Comparison of ENCODE assay signal across 24 cellular contexts in the genomic region with DNA sequence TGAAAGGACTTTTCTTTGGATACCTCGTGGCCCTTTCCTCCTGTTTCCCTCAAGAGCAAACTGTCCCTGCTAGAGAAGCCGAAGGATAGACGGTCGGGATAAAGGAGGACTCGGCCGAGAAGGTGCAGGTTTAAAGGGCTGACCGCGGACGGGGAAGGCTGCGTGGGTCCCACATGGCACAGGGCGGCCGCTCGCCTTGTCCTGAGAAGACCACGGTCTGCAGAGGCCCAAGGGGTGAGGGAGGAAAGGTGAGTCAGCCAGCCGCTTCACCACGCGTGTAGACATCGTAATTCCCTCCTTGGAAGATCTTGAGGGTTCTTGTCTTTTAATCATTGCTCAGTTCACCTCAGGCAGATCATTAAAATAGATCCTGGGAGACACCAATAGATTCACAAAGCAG.
DNase-seq lines count a peak whose midpoint lies in the region; ATAC-seq lines count a peak whose summit lies in the region.
"Had no signal": no experiment of that assay in that cellular context is flagged by ENCODE, and none has a peak within 500 bp of the region (broad histone marks: within the 10 kb centered on the region; RNA-seq: fewer than 3 reads in every experiment).

No MANE protein-coding gene starts in this region.

- H3K4me1 ChIP-seq in HUES6 (ENCODE audit: control insufficient read depth, insufficient read depth, low read length), result peaks cover 28% of the 10 kb centered on the region
- peaks cover 25% of the 10 kb centered on the region for H3K4me1 ChIP-seq in iPS-20b (ENCODE audit: insufficient read depth, low read length)
- H3K4me1 ChIP-seq: BLaER1 had no signal

- H3K4me3 Mint-ChIP-seq in stimulated activated memory B cell treated with anti-CD40 and anti-IgM and Interleukin-4, amounts not matched to agents 10 μg/mL and 1 μg/mL and 100 μg/mL, for 72 hours, result no peak overlapping the region
- H3K4me3 Mint-ChIP-seq: CD4-positive, alpha-beta T cell had no signal

- H3K27ac Mint-ChIP-seq in stimulated activated memory B cell treated with anti-CD40 and anti-IgM and Interleukin-4, amounts not matched to agents 10 μg/mL and 1 μg/mL and 100 μg/mL, for 72 hours, result no peak overlapping the region
- H3K27ac Mint-ChIP-seq: CD4-positive, alpha-beta T cell had no signal

- H3K27ac ChIP-seq in HUES6 (ENCODE audit: low read depth, low read length) (no peak overlapping the region), caudate nucleus (ENCODE audit: low read depth, low read length) (peak overlapping the region; percentile 62), iPS-20b (ENCODE audit: low read length) (no peak overlapping the region), temporal lobe (ENCODE audit: low read depth, low read length) (peak overlapping the region; percentile 24)
- H3K27ac ChIP-seq: BLaER1, RWPE1 had no signal

- no peaks in the 10 kb centered on the region for H3K9me3 ChIP-seq in HUES6 (ENCODE audit: control insufficient read depth, insufficient read depth, low read depth, low read length)
- H3K9me3 ChIP-seq in iPS-20b (ENCODE audit: insufficient read depth, low read depth, low read length), result no peaks in the 10 kb centered on the region
- H3K9me3 ChIP-seq: BLaER1, Caco-2, SK-N-SH had no signal

- ATAC-seq in GM21529 (IDR thresholded peaks at IDR 0.05; ENCODE audit: unreplicated experiment), result no peak
- no peak for ATAC-seq in stimulated activated memory B cell treated with anti-CD40 and anti-IgM and Interleukin-4, amounts not matched to agents 10 μg/mL and 1 μg/mL and 100 μg/mL, for 72 hours

- peak overlapping the region; percentile 52; the same call in 1 of the 2 replicates for H3K4me3 ChIP-seq in HUES6 (ENCODE audit: low read depth, low read length)
- H3K4me3 ChIP-seq in iPS-20b (ENCODE audit: low read length), result peak overlapping the region; percentile 65; the same call in 1 of the 2 replicates
- H3K4me3 ChIP-seq: BLaER1 had no signal

- no peaks in the 10 kb centered on the region for H3K4me1 Mint-ChIP-seq in stimulated activated memory B cell treated with anti-CD40 and anti-IgM and Interleukin-4, amounts not matched to agents 10 μg/mL and 1 μg/mL and 100 μg/mL, for 72 hours

- no peaks in the 10 kb centered on the region for H3K36me3 Mint-ChIP-seq in stimulated activated memory B cell treated with anti-CD40 and anti-IgM and Interleukin-4, amounts not matched to agents 10 μg/mL and 1 μg/mL and 100 μg/mL, for 72 hours

- DNase-seq in caudate nucleus (lab: John Stamatoyannopoulos, UW) (peak in 1 of 61 donors; percentile 21), COLO668 (lab: John Stamatoyannopoulos, UW; ENCODE audit: unreplicated experiment) (no peak)
- DNase-seq: ACHN; Caco-2; CD4-positive, alpha-beta T cell; DMS 273 treated with DMSO at 0.1 percent for 48 hours; DND-41; KG1; NCI-H1092; NCI-H1436; NCI-H187 treated with DMSO at 0.1 percent for 48 hours; NCI-H2171; NCI-H524; NCI-H774; NK-92 treated with Interleukin-12 subunit alpha and Interleukin-12 subunit beta, amount 100 ng/mL, for 24 hours; SIG-M5 had no signal

- H3K9me3 Mint-ChIP-seq in stimulated activated memory B cell treated with anti-CD40 and anti-IgM and Interleukin-4, amounts not matched to agents 10 μg/mL and 1 μg/mL and 100 μg/mL, for 72 hours, result peaks cover 5% of the 10 kb centered on the region
- H3K9me3 Mint-ChIP-seq: CD4-positive, alpha-beta T cell had no signal

- no peaks in the 10 kb centered on the region for H3K27me3 Mint-ChIP-seq in stimulated activated memory B cell treated with anti-CD40 and anti-IgM and Interleukin-4, amounts not matched to agents 10 μg/mL and 1 μg/mL and 100 μg/mL, for 72 hours
- H3K27me3 Mint-ChIP-seq: CD4-positive, alpha-beta T cell had no signal

- H3K27me3 ChIP-seq in HUES6 (ENCODE audit: control insufficient read depth, insufficient read depth, low read length), result peaks cover 33% of the 10 kb centered on the region
- H3K27me3 ChIP-seq in iPS-20b (ENCODE audit: insufficient read depth, low read length), result peaks cover 34% of the 10 kb centered on the region
- H3K27me3 ChIP-seq: BLaER1 had no signal

- no peaks in the 10 kb centered on the region for H3K36me3 ChIP-seq in HUES6 (ENCODE audit: control insufficient read depth, insufficient read depth, low read length)
- no peaks in the 10 kb centered on the region for H3K36me3 ChIP-seq in iPS-20b (ENCODE audit: insufficient read depth, low read depth, low read length)
- H3K36me3 ChIP-seq: BLaER1 had no signal

- H3K9ac ChIP-seq in HUES6 (ENCODE audit: low read length) (no peak overlapping the region), iPS-20b (ENCODE audit: low read depth, low read length) (no peak overlapping the region)
- H3K9ac ChIP-seq: BLaER1, SK-N-SH had no signal

Comparison
In these comparisons a context has a peak if more than half of its experiments do, and no peak if none do; other contexts are left out.
1. H3K27ac ChIP-seq: peak in caudate nucleus (single experiment) and temporal lobe (single experiment); none in HUES6 (single experiment) and iPS-20b (single experiment).